30 cellular contexts compared by ENCODE assay signal in genomic region chr1:41978986-41979385, GRCh38.
"Had no signal": no experiment of that assay in that cellular context is flagged by ENCODE, and none has a peak within 500 bp of the region (broad histone marks: within the 10 kb centered on the region; RNA-seq: fewer than 3 reads in every experiment).

No MANE protein-coding gene starts in this region.

- H3K4me1 ChIP-seq: body of pancreas, colonic mucosa had no signal

- H3K27ac Mint-ChIP-seq: activated B cell treated with CpG ODN at 0.5 μM for 24 hours; activated CD8-positive, alpha-beta T cell treated with anti-CD3 and anti-CD28 coated beads for 36 hours; activated naive CD4-positive, alpha-beta T cell treated with anti-CD3 and anti-CD28 coated beads for 36 hours; activated naive CD4-positive, alpha-beta T cell treated with anti-CD3 and anti-CD28 coated beads, Interleukin-2, amount 50 U/mL, for 24 hours; activated naive CD8-positive, alpha-beta T cell treated with anti-CD3 and anti-CD28 coated beads for 36 hours; activated naive CD8-positive, alpha-beta T cell treated with anti-CD3 and anti-CD28 coated beads, Interleukin-2, amount 50 U/mL, for 24 hours; activated T-helper 2 cell treated with anti-CD3 and anti-CD28 coated beads, Interferon-gamma antibody, Interleukin-2, Interleukin-4, amounts not matched to agents 10 μg/mL and 5 μg/mL and 100 μg/mL, durations not matched to agents 14 hours and 24 hours and 36 hours; T-cell; T-helper 1 cell treated with Interleukin-12 subunit alpha and Interleukin-12 subunit beta and Interleukin-4 antibody, amounts not matched to agents 30 μg/mL and 1 μg/mL, for 36 hours; T-helper 2 cell treated with Interferon-gamma antibody and Interleukin-4, amounts not matched to agents 5 μg/mL and 100 μg/mL, for 36 hours had no signal

- H3K27me3 Mint-ChIP-seq: activated CD8-positive, alpha-beta T cell treated with anti-CD3 and anti-CD28 coated beads for 36 hours; activated naive CD4-positive, alpha-beta T cell treated with anti-CD3 and anti-CD28 coated beads, Interleukin-2, amount 50 U/mL, for 24 hours; activated naive CD8-positive, alpha-beta T cell treated with anti-CD3 and anti-CD28 coated beads for 36 hours; activated naive CD8-positive, alpha-beta T cell treated with anti-CD3 and anti-CD28 coated beads, Interleukin-2, amount 50 U/mL, for 24 hours; T-cell had no signal

- H3K4me3 Mint-ChIP-seq: activated B cell treated with CpG ODN at 0.5 μM for 24 hours; activated CD8-positive, alpha-beta T cell treated with anti-CD3 and anti-CD28 coated beads for 36 hours; activated naive CD4-positive, alpha-beta T cell treated with anti-CD3 and anti-CD28 coated beads for 36 hours; activated naive CD4-positive, alpha-beta T cell treated with anti-CD3 and anti-CD28 coated beads, Interleukin-2, amount 50 U/mL, for 24 hours; activated naive CD8-positive, alpha-beta T cell treated with anti-CD3 and anti-CD28 coated beads for 36 hours; activated naive CD8-positive, alpha-beta T cell treated with anti-CD3 and anti-CD28 coated beads, Interleukin-2, amount 50 U/mL, for 24 hours; activated T-cell treated with anti-CD3 and anti-CD28 coated beads, Interleukin-2, amount 50 U/mL, for 4 hours; T-cell; T-helper 1 cell treated with Interleukin-12 subunit alpha and Interleukin-12 subunit beta and Interleukin-4 antibody, amounts not matched to agents 30 μg/mL and 1 μg/mL, for 36 hours; T-helper 2 cell treated with Interferon-gamma antibody and Interleukin-4, amounts not matched to agents 5 μg/mL and 100 μg/mL, for 36 hours had no signal

- H3K4me1 Mint-ChIP-seq: activated B cell treated with CpG ODN at 0.5 μM for 24 hours had no signal

- H3K4me3 ChIP-seq: adrenal gland, body of pancreas, colonic mucosa had no signal

- H3K9me3 ChIP-seq: adrenal gland, body of pancreas, colonic mucosa had no signal

- H3K36me3 ChIP-seq: adrenal gland, colonic mucosa, WERI-Rb-1 had no signal

- H3K9me3 Mint-ChIP-seq: activated B cell treated with CpG ODN at 0.5 μM for 24 hours; activated CD8-positive, alpha-beta T cell treated with anti-CD3 and anti-CD28 coated beads for 36 hours; activated naive CD4-positive, alpha-beta T cell treated with anti-CD3 and anti-CD28 coated beads for 36 hours; activated naive CD4-positive, alpha-beta T cell treated with anti-CD3 and anti-CD28 coated beads, Interleukin-2, amount 50 U/mL, for 24 hours; activated naive CD8-positive, alpha-beta T cell treated with anti-CD3 and anti-CD28 coated beads for 36 hours; activated naive CD8-positive, alpha-beta T cell treated with anti-CD3 and anti-CD28 coated beads, Interleukin-2, amount 50 U/mL, for 24 hours; activated T-cell treated with anti-CD3 and anti-CD28 coated beads, Interleukin-2, amount 50 U/mL, for 4 hours; activated T-helper 2 cell treated with anti-CD3 and anti-CD28 coated beads, Interferon-gamma antibody, Interleukin-2, Interleukin-4, amounts not matched to agents 10 μg/mL and 5 μg/mL and 100 μg/mL, durations not matched to agents 14 hours and 24 hours and 36 hours; T-cell; T-helper 1 cell treated with Interleukin-12 subunit alpha and Interleukin-12 subunit beta and Interleukin-4 antibody, amounts not matched to agents 30 μg/mL and 1 μg/mL, for 36 hours; T-helper 2 cell treated with Interferon-gamma antibody and Interleukin-4, amounts not matched to agents 5 μg/mL and 100 μg/mL, for 36 hours had no signal

- ATAC-seq: activated CD4-positive, CD25-positive, alpha-beta regulatory T cell treated with anti-CD3 and anti-CD28 coated beads, Interleukin-2, amount 50 U/mL, for 24 hours; activated CD8-positive, alpha-beta T cell treated with anti-CD3 and anti-CD28 coated beads for 36 hours; activated naive CD8-positive, alpha-beta T cell treated with anti-CD3 and anti-CD28 coated beads, Interleukin-2, amount 50 U/mL, for 24 hours; activated T-cell treated with anti-CD3 and anti-CD28 coated beads, Interleukin-2, amount 50 U/mL, for 4 hours; body of pancreas; T-cell had no signal

- H3K27ac ChIP-seq: adrenal gland, body of pancreas, colonic mucosa, epithelial cell of prostate, WERI-Rb-1 had no signal

- H3K27me3 ChIP-seq: adrenal gland, body of pancreas, colonic mucosa had no signal

- DNase-seq: activated B cell treated with CpG ODN at 0.5 μM for 24 hours; activated CD4-positive, alpha-beta T cell treated with anti-CD3 and anti-CD28 coated beads for 48 hours; activated CD4-positive, alpha-beta T cell treated with anti-CD3 and anti-CD28 coated beads, Interleukin-2, amount 50 U/mL, for 1 hour; activated CD4-positive, alpha-beta T cell treated with anti-CD3 and anti-CD28 coated beads, Interleukin-2, amount 50 U/mL, for 48 hours; activated CD8-positive, alpha-beta memory T cell treated with anti-CD3 and anti-CD28 coated beads for 24 hours; activated CD8-positive, alpha-beta T cell treated with anti-CD3 and anti-CD28 coated beads for 36 hours; activated effector memory CD4-positive, alpha-beta T cell treated with anti-CD3 and anti-CD28 coated beads, Interleukin-2, amount 50 U/mL, for 16 hours; activated naive CD4-positive, alpha-beta T cell treated with anti-CD3 and anti-CD28 coated beads for 36 hours; activated naive CD8-positive, alpha-beta T cell treated with anti-CD3 and anti-CD28 coated beads for 36 hours; activated naive CD8-positive, alpha-beta T cell treated with anti-CD3 and anti-CD28 coated beads, Interleukin-2, amount 50 U/mL, for 24 hours; activated T-cell treated with anti-CD3 and anti-CD28 coated beads, Interleukin-2, amount 50 U/mL, for 4 hours; adrenal gland; amygdala; aorta; body of pancreas; caudate nucleus; cerebellar nuclear complex; colonic mucosa; effector CD8-positive, alpha-beta T cell; foreskin fibroblast; SW 1271; T-cell; T1000; WERI-Rb-1 had no signal

- H3K36me3 Mint-ChIP-seq: activated naive CD4-positive, alpha-beta T cell treated with anti-CD3 and anti-CD28 coated beads, Interleukin-2, amount 50 U/mL, for 24 hours had no signal
